ENCODE assay signal across 1 cellular context in the genomic region with DNA sequence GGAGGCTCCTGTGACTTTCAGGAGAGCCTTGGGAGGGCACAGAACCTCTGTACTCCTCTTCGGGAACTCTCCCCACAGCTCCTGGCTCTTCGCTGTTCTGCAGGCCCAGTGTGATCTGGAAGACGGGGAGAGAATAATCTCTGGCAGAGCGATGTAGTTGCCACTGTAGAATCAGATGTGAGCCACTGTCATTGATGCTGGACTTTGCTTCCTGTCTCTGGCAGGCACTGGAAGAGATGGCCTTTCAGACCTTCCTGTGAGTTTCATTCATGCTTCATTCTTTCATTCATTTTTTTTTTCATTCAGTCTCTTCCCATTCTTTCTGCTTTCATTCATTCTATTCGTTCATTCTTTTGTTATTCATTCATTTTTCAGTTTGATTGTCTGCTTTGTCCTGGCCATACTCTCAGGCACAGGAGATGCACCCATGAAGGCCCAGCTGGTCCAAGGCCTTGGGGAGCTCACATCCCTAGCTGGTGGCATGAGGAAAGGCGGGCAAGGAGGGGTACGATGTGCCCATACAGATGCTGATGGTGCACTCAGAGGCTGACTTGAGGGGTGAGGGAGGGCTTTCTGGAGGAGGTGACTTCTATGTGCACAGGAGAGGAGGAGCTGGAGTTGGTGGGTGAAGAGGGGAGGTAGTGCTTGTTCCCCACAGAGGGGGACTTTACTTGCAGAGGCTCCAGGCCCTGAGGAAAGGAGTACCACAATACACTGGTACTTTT.
A peak's percentile ranks its signal among the peaks of the same experiment; 100 is the strongest.
TF ChIP-seq lines count a peak whose summit lies in the region.

No MANE protein-coding gene starts in this region.

TF ChIP-seq in HepG2, 621 proteins besides CTCF, POLR2A, EP300 and RAD21:
- TF ChIP-seq CBX5 (CRISPR knock-in tag; IDR thresholded peaks at IDR 0.05; ENCODE audit: borderline replicate concordance) (no peak), RBM22 (optimal IDR thresholded peaks at IDR 0.05; ENCODE audit: low read length) (peak; percentile 13)
TF ChIP-seq in HepG2: peak in this region for 1.
